ENCODE assay signal across 31 cellular contexts in the genomic region with DNA sequence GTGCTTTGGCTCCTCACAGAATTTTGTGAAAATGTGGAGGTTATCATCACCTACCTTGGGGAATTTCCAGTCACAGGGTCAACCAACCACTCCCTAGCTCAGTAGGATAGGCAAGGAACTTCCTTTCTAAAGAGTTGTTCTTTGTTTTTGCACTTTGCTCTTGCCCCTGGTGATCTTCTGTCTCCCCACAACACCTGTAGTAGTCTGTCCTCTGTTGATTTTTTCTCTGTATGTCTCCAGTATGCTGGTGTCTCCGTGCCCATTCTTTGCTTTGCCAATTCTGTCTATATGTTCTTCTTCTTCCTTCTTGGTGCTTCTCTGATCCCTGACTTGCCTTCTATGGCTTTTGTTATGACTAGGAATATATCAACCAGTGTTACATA. TPM values are rescaled to one million over a fixed set of nuclear protein-coding genes. Genes with fewer than 3 reads are reported as not detected.
A peak's percentile ranks its signal among the peaks of the same experiment; 100 is the strongest.
DNase-seq lines count a peak whose midpoint lies in the region; ATAC-seq, FAIRE-seq and TF ChIP-seq lines count a peak whose summit lies in the region.
"Had no signal": no experiment of that assay in that cellular context is flagged by ENCODE, and none has a peak within 500 bp of the region (broad histone marks: within the 10 kb centered on the region; RNA-seq: fewer than 3 reads in every experiment).

No MANE protein-coding gene starts in this region.

- H2AFZ ChIP-seq in OCI-LY3 (ENCODE audit: low read depth, low read length) (no peak overlapping the region), Karpas-422 (ENCODE audit: low read length) (no peak overlapping the region)

- peak; percentile 88 for FAIRE-seq in GM19239 (lab: Jason Lieb, UNC)
- FAIRE-seq: kidney, urothelium cell line had no signal

- H3K4me3 ChIP-seq in OCI-LY3 (ENCODE audit: low read length) (peak overlapping the region; percentile 60), mucosa of stomach (ENCODE audit: low read length) (peak overlapping the region; percentile 47), upper lobe of right lung (no peak overlapping the region), Karpas-422 (ENCODE audit: low read length) (no peak overlapping the region), tibial nerve (no peak overlapping the region)
- H3K4me3 ChIP-seq: cardiac muscle cell, lung, MG63 had no signal

- no peaks in the 10 kb centered on the region for H3K9me3 ChIP-seq in OCI-LY3 (ENCODE audit: insufficient read depth, low read length)
- H3K9me3 ChIP-seq in mucosa of stomach (ENCODE audit: control insufficient read depth, low read length): no peaks in the 10 kb centered on the region
- H3K9me3 ChIP-seq in upper lobe of right lung: no peaks in the 10 kb centered on the region
- H3K9me3 ChIP-seq in Karpas-422 (ENCODE audit: low read length): no peaks in the 10 kb centered on the region
- no peaks in the 10 kb centered on the region for H3K9me3 ChIP-seq in tibial nerve
- H3K9me3 ChIP-seq: MG63 had no signal

- WGBS in tibial nerve, 2 donors: 80 to 85% methylated on average over 1 of the region's 1 CpG

- CTCF ChIA-PET in GM10248 (lab: Yijun Ruan, JAX): interaction anchor here (1.0 to 4.0 kb wide), 4 partner anchors 9 to 18 kb away, joined by 4 to 31 read pairs (median 14); no protein-coding TSS in a partner anchor

- H3K27ac ChIP-seq in OCI-LY3 (ENCODE audit: low read length) (peak overlapping the region; percentile 74), upper lobe of right lung (no peak overlapping the region), Karpas-422 (ENCODE audit: low read length) (no peak overlapping the region), tibial nerve (peak overlapping the region in 1 of 4 donors; percentile 30)
- H3K27ac ChIP-seq: cardiac muscle cell had no signal

- H3K36me3 ChIP-seq in OCI-LY3 (replicated peaks; ENCODE audit: low read depth, low read length): no peaks in the 10 kb centered on the region
- H3K36me3 ChIP-seq in mucosa of stomach (ENCODE audit: control insufficient read depth, insufficient read depth, low read length): no peaks in the 10 kb centered on the region
- H3K36me3 ChIP-seq in upper lobe of right lung: no peaks in the 10 kb centered on the region
- no peaks in the 10 kb centered on the region for H3K36me3 ChIP-seq in Karpas-422 (ENCODE audit: insufficient read depth, low read length)
- no peaks in the 10 kb centered on the region for H3K36me3 ChIP-seq in tibial nerve
- H3K36me3 ChIP-seq: cardiac muscle cell, MG63 had no signal

- no peaks in the 10 kb centered on the region for H4K20me1 ChIP-seq in OCI-LY3 (ENCODE audit: insufficient read depth, low read length)
- no peaks in the 10 kb centered on the region for H4K20me1 ChIP-seq in Karpas-422 (ENCODE audit: insufficient read depth, low read depth, low read length)

- TF ChIP-seq EP300 in tibial nerve (IDR thresholded peaks at IDR 0.05): no peak

- intact Hi-C loops in upper lobe of right lung (cut with DNase I) (no loop called here), left cardiac atrium (cut with DNase I) (loop anchor here in 1 of 2 donors (10.0 kb wide), 1 partner anchor 61 kb away; no protein-coding TSS in a partner anchor)

- DNase-seq in GM10248 (ENCODE audit: extremely low spot score): peak; percentile 18
- DNase-seq in GM19239 (ENCODE audit: insufficient read length, low spot score): no peak
- DNase-seq in upper lobe of right lung: no peak
- DNase-seq in Karpas-422: no peak
- DNase-seq in left cardiac atrium: no peak
- no peak for DNase-seq in tibial nerve (ENCODE audit: low spot score in 2 of 2)
- DNase-seq: activated CD4-positive, alpha-beta T cell treated with anti-CD3 and anti-CD28 coated beads, Interleukin-2, amount 50 U/mL, for 4 hours; activated naive CD4-positive, alpha-beta T cell treated with anti-CD3 and anti-CD28 coated beads, Interleukin-2, amount 10 ng/mL, durations not matched to agents 7 days and 5 days; anterior cingulate cortex; C1 segment of cervical spinal cord; kidney; MG63; NCI-H1417 treated with DMSO at 0.1 percent for 48 hours; NCI-H2081 treated with DMSO at 0.1 percent for 48 hours; NCI-H345; NCI-H82; nucleus accumbens; SHP77; stimulated activated CD8-positive, alpha-beta memory T cell treated with anti-CD3 and anti-CD28 coated beads, Interleukin-4, amount 100 ng/mL, for 48 hours; substantia nigra; T1000 had no signal

- TF ChIP-seq CTCF in GM10248 (IDR thresholded peaks at IDR 0.05; ENCODE audit: control extremely low read depth, extremely low read depth, low read depth, missing control alignments) (no peak), OCI-LY3 (IDR thresholded peaks at IDR 0.05; ENCODE audit: low read depth, low read length) (no peak), upper lobe of right lung (IDR thresholded peaks at IDR 0.05) (no peak), tibial nerve (IDR thresholded peaks at IDR 0.05) (no peak)

- H3K4me1 ChIP-seq in OCI-LY3 (ENCODE audit: low read length) (peaks cover 54% of the 10 kb centered on the region), mucosa of stomach (ENCODE audit: control insufficient read depth, insufficient read depth, low read length) (peaks cover 21% of the 10 kb centered on the region), upper lobe of right lung (no peaks in the 10 kb centered on the region), Karpas-422 (ENCODE audit: low read length) (0 out of 2 replicates have a peak, but pooled peaks cover 4% of the 10 kb centered on the region), tibial nerve (no peaks in the 10 kb centered on the region)

- POLR2A ChIA-PET in GM10248 (lab: Yijun Ruan, JAX): no interaction called here

- H3K4me2 ChIP-seq in OCI-LY3 (ENCODE audit: low read length) (peak overlapping the region; percentile 66), Karpas-422 (ENCODE audit: low read depth, low read length, poor library complexity, severe bottlenecking) (no peak overlapping the region)

- ATAC-seq in upper lobe of right lung: no peak
- ATAC-seq in left cardiac atrium: no peak
- ATAC-seq: PC-3, WTC11 had no signal

- H3K9ac ChIP-seq in OCI-LY3 (ENCODE audit: low read length) (peak overlapping the region; percentile 30; the same call in 1 of the 2 replicates), mucosa of stomach (ENCODE audit: low read length) (peak overlapping the region; percentile 74), Karpas-422 (ENCODE audit: low read length) (no peak overlapping the region)

- no peak for TF ChIP-seq POLR2A in tibial nerve (IDR thresholded peaks at IDR 0.05)

- H3K79me2 ChIP-seq in OCI-LY3 (ENCODE audit: low read length) (no peaks in the 10 kb centered on the region), Karpas-422 (ENCODE audit: low read length) (no peaks in the 10 kb centered on the region)

- H3K9me2 ChIP-seq in Karpas-422 (replicated peaks; ENCODE audit: insufficient read depth, low read length): no peaks in the 10 kb centered on the region

- H3K27me3 ChIP-seq in OCI-LY3 (ENCODE audit: low read depth, low read length): no peaks in the 10 kb centered on the region
- no peaks in the 10 kb centered on the region for H3K27me3 ChIP-seq in mucosa of stomach (ENCODE audit: control insufficient read depth, insufficient read depth, low read length)
- peaks cover 56% of the 10 kb centered on the region for H3K27me3 ChIP-seq in upper lobe of right lung
- no peaks in the 10 kb centered on the region for H3K27me3 ChIP-seq in Karpas-422 (ENCODE audit: low read length)
- peaks cover 0 to 77% of the 10 kb centered on the region in 2 donors for H3K27me3 ChIP-seq in tibial nerve
- H3K27me3 ChIP-seq: MG63 had no signal

RNA-seq across cellular contexts. Expression of gene TRIM31, which starts 0.5 kb away (rescaled TPM):
- 0.35 TPM for total RNA-seq in upper lobe of right lung
- total RNA-seq in Karpas-422 (2014; rRNA removed; shearing (Covaris generic); ENCODE audit: low replicate concordance): not detected in 2 replicates
- not detected for total RNA-seq in left cardiac atrium
- not detected for total RNA-seq in tibial nerve
- total RNA-seq: activated T-helper 1 cell treated with anti-CD3 and anti-CD28 coated beads, Interleukin-12 subunit alpha, Interleukin-12 subunit beta, Interleukin-2, Interleukin-4 antibody, amounts not matched to agents 30 ng/mL and 10 ng/mL and 1 ng/mL, durations not matched to agents 14 hours and 24 hours and 36 hours; cardiac muscle cell; glomerular endothelial cell; myocyte had no signal

RNA-seq across cellular contexts. Expression of gene TRIM40, which starts 22.6 kb away (rescaled TPM):
- total RNA-seq in upper lobe of right lung: not detected
- total RNA-seq in Karpas-422 (2014; rRNA removed; shearing (Covaris generic); ENCODE audit: low replicate concordance): not detected in 2 replicates
- not detected for total RNA-seq in left cardiac atrium
- total RNA-seq in tibial nerve: not detected
- total RNA-seq: activated T-helper 1 cell treated with anti-CD3 and anti-CD28 coated beads, Interleukin-12 subunit alpha, Interleukin-12 subunit beta, Interleukin-2, Interleukin-4 antibody, amounts not matched to agents 30 ng/mL and 10 ng/mL and 1 ng/mL, durations not matched to agents 14 hours and 24 hours and 36 hours; cardiac muscle cell; glomerular endothelial cell; kidney; myocyte; PC-3; WTC11 had no signal

RNA-seq across cellular contexts. Expression of gene RNF39, which starts 37.8 kb away (rescaled TPM):
- total RNA-seq in upper lobe of right lung (2.4 TPM), left cardiac atrium (not detected), tibial nerve (under 1 TPM in 1 of 4 donors, not detected in 3; 0.42 TPM)
- total RNA-seq in Karpas-422 (2014; rRNA removed; shearing (Covaris generic); ENCODE audit: low replicate concordance): not detected in 2 replicates
- total RNA-seq: activated T-helper 1 cell treated with anti-CD3 and anti-CD28 coated beads, Interleukin-12 subunit alpha, Interleukin-12 subunit beta, Interleukin-2, Interleukin-4 antibody, amounts not matched to agents 30 ng/mL and 10 ng/mL and 1 ng/mL, durations not matched to agents 14 hours and 24 hours and 36 hours; cardiac muscle cell; glomerular endothelial cell; myocyte had no signal

RNA-seq across cellular contexts. Expression of gene PPP1R11, which starts 46.4 kb away (rescaled TPM):
- total RNA-seq in upper lobe of right lung (62.6 TPM), left cardiac atrium (10 to 100 TPM; 43.7 to 48.1 TPM), tibial nerve (10 to 100 TPM; 28.2 to 39.8 (median 34.2) TPM)
- total RNA-seq in Karpas-422 (2014; rRNA removed; shearing (Covaris generic); ENCODE audit: low replicate concordance): 26.6 and 31.5 TPM in 2 replicates

RNA-seq across cellular contexts. Expression of gene TRIM10, which starts 47.6 kb away (rescaled TPM):
- total RNA-seq in upper lobe of right lung: not detected
- total RNA-seq in Karpas-422 (2014; rRNA removed; shearing (Covaris generic); ENCODE audit: low replicate concordance): not detected in 2 replicates
- total RNA-seq in left cardiac atrium: not detected
- not detected for total RNA-seq in tibial nerve
- total RNA-seq: cardiac muscle cell, glomerular endothelial cell, myocyte, PC-3 had no signal

Comparison
In these comparisons a context has a peak if more than half of its experiments do, and no peak if none do; other contexts are left out.
1. H3K4me3 ChIP-seq: peak in OCI-LY3 (single experiment) and mucosa of stomach (single experiment); none in upper lobe of right lung (single experiment), Karpas-422 (single experiment) and tibial nerve (0 of 4).